Comparison of ENCODE assay signal across 2 cellular contexts in the genomic region with DNA sequence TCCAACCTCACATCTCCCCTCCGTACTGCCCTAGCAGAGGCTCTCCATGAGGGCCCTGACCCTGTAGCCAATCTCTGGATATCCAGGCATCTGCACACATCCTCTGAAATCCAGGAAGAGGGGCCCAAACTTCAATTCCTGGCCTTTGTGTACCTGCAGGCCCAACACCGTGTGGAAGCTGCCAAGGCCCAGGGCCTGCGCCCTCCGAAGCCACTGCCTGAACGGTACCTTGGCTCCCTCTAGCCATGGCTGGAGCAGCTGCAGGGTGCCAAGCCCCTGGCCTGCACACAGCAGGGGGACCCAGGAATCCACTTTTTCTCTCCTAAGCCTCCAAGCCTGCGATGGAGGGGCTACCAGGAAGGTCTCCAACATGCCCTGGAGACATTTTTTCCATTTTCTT.
TF ChIP-seq lines count a peak whose summit lies in the region.

No MANE protein-coding gene starts in this region.

TF ChIP-seq in HepG2, 621 proteins besides CTCF, POLR2A, EP300 and RAD21:
- TF ChIP-seq CBX5 (CRISPR knock-in tag; IDR thresholded peaks at IDR 0.05; ENCODE audit: borderline replicate concordance) (no peak), STAG1 (CRISPR knock-in tag; IDR thresholded peaks at IDR 0.05) (peak; percentile 45)
TF ChIP-seq in HepG2: peak in this region for 1.

TF ChIP-seq in HCT116, 20 proteins besides CTCF, POLR2A, EP300 and RAD21:
- TF ChIP-seq, protein P1, sequence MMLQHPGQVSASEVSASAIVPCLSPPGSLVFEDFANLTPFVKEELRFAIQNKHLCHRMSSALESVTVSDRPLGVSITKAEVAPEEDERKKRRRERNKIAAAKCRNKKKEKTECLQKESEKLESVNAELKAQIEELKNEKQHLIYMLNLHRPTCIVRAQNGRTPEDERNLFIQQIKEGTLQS (IDR thresholded peaks at IDR 0.05), result no peak
- TF ChIP-seq EZH2phosphoT487 (IDR thresholded peaks at IDR 0.05; ENCODE audit: borderline replicate concordance), result no peak
- TF ChIP-seq SP1 (IDR thresholded peaks at IDR 0.05; ENCODE audit: low read depth), result no peak
- TF ChIP-seq, protein P2, sequence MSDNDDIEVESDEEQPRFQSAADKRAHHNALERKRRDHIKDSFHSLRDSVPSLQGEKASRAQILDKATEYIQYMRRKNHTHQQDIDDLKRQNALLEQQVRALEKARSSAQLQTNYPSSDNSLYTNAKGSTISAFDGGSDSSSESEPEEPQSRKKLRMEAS (IDR thresholded peaks at IDR 0.05), result no peak
- no peak for TF ChIP-seq JUND (IDR thresholded peaks at IDR 0.05)
- no peak for TF ChIP-seq SRF (IDR thresholded peaks at IDR 0.05; ENCODE audit: low read depth)
- no peak for TF ChIP-seq EGR1 (IDR thresholded peaks at IDR 0.05; ENCODE audit: low read depth)
- TF ChIP-seq ELF1 (IDR thresholded peaks at IDR 0.05; ENCODE audit: borderline replicate concordance, low read depth), result no peak
- no peak for TF ChIP-seq CBX3 (IDR thresholded peaks at IDR 0.05; ENCODE audit: low read depth)
- no peak for TF ChIP-seq REST (IDR thresholded peaks at IDR 0.05; ENCODE audit: low read depth)
- TF ChIP-seq ZNF274 (IDR thresholded peaks at IDR 0.05; ENCODE audit: low read depth, low read length), result no peak
- no peak for TF ChIP-seq ZBTB33 (IDR thresholded peaks at IDR 0.05; ENCODE audit: extremely low read depth, insufficient replicate concordance, low read length)
- TF ChIP-seq EZH2 (IDR thresholded peaks at IDR 0.05), result no peak
- TF ChIP-seq CEBPB (IDR thresholded peaks at IDR 0.05; ENCODE audit: low read depth), result no peak
- TF ChIP-seq SIN3A (IDR thresholded peaks at IDR 0.05; ENCODE audit: low read depth), result no peak
